Comparison of ENCODE assay signal across 8 cellular contexts in genomic region chr2:138501427-138502252, GRCh38. TPM values are rescaled to one million over a fixed set of nuclear protein-coding genes. Genes with fewer than 3 reads are reported as not detected.
DNase-seq lines count a peak whose midpoint lies in the region; ATAC-seq and TF ChIP-seq lines count a peak whose summit lies in the region.

Gene SPOPL (plus strand): TSS chr2:138501770. CDS start chr2:138550217, 48,447 bp downstream.

- peaks cover 49% of the 10 kb centered on the region for H3K79me2 ChIP-seq in PC-9 (ENCODE audit: low read depth)

- CTCF ChIA-PET in PC-9 (lab: Charles Lee), result no interaction called here

- H3K4me3 ChIP-seq in PC-9 (peak within 1 kb of the TSS; percentile 61), muscle layer of colon (ENCODE audit: low read depth in 1 of 2, low read length in 2 of 2) (peak within 1 kb of the TSS; percentile 82 to 90)

- H3K27me3 ChIP-seq in PC-9 (ENCODE audit: insufficient read depth, low read depth) (no peaks in the 10 kb centered on the region), muscle layer of colon (ENCODE audit: control insufficient read depth in 1 of 2, insufficient read depth in 2 of 2, low read length in 2 of 2) (no peaks in the 10 kb centered on the region)

- peak; percentile 64 for ATAC-seq in GM21526 (IDR thresholded peaks at IDR 0.05; ENCODE audit: low FRiP score, unreplicated experiment)

- H4K20me1 ChIP-seq in PC-9 (ENCODE audit: insufficient read depth), result no peaks in the 10 kb centered on the region; the same call in 1 of the 2 replicates

- TF ChIP-seq CTCF in PC-9 (conservative IDR thresholded peaks at IDR 0.05), result 0 out of 2 replicates have a peak, but pooled peaks have one; percentile 11

- intact Hi-C loops in PC-9 (cut with micrococcal nuclease; ENCODE audit: unreplicated experiment), result loop anchor here (5.0 to 10.0 kb wide), 4 partner anchors 79 to 539 kb away; partner anchors contain the start of genes HNMT and NXPH2

- no peaks in the 10 kb centered on the region for H3K9me3 ChIP-seq in PC-9 (ENCODE audit: insufficient read depth, low read depth)
- no peaks in the 10 kb centered on the region for H3K9me3 ChIP-seq in muscle layer of colon (ENCODE audit: low read length)

- H3K4me2 ChIP-seq in PC-9, result peak within 1 kb of the TSS; percentile 92

- peaks cover 33% of the 10 kb centered on the region for H3K4me1 ChIP-seq in PC-9 (replicated peaks; ENCODE audit: insufficient read depth)
- peaks cover 29% of the 10 kb centered on the region for H3K4me1 ChIP-seq in muscle layer of colon (ENCODE audit: insufficient read depth, low read length)

- POLR2A ChIA-PET in PC-9 (lab: Charles Lee; ENCODE audit: unreplicated experiment), result interaction anchor here (0.6 to 0.7 kb wide), 4 partner anchors 115 to 1482 kb away, joined by 3 to 18 read pairs (median 7); no protein-coding TSS in a partner anchor

- 0 out of 2 replicates have a peak, but pooled peaks cover 4% of the 10 kb centered on the region for H3K9me2 ChIP-seq in PC-9 (ENCODE audit: insufficient read depth)

- peak within 1 kb of the TSS; percentile 62 for H3K27ac ChIP-seq in PC-9
- peak within 1 kb of the TSS; percentile 93 for H3K27ac ChIP-seq in muscle layer of colon (ENCODE audit: low read depth, low read length)

- no TSS peak for BruUV-seq in PC-9 (replicated peaks; lab: Mats Ljungman, UMichigan)

- DNase-seq in DMS153 (lab: John Stamatoyannopoulos, UW) (peak; percentile 85), HuH-7.5 (ENCODE audit: low spot score) (peak; percentile 85), PC-9 (peak; percentile 69 to 93), erythroblast (lab: John Stamatoyannopoulos, UW) (peak; percentile 90 to 93)
- DNase-seq in activated T-cell treated with anti-CD3 and anti-CD28 coated beads, Interleukin-2, amount 50 U/mL, for 1 hour, result peak; percentile 85
- peak; percentile 71 for DNase-seq in stimulated activated CD8-positive, alpha-beta memory T cell treated with anti-CD3 and anti-CD28 coated beads, Interleukin-7, amount 100 ng/mL, for 24 hours (ENCODE audit: low read depth)

- H3F3A ChIP-seq in PC-9 (ENCODE audit: insufficient read depth, low read depth), result peaks cover 22% of the 10 kb centered on the region; the same call in 1 of the 2 replicates

- H3K36me3 ChIP-seq in PC-9 (ENCODE audit: low read depth) (no peaks in the 10 kb centered on the region), muscle layer of colon (ENCODE audit: insufficient read depth, low read length) (no peaks in the 10 kb centered on the region)

- peak within 1 kb of the TSS; percentile 88 for H2AFZ ChIP-seq in PC-9

- H3K9ac ChIP-seq in muscle layer of colon (ENCODE audit: low read length), result peak within 1 kb of the TSS; percentile 84

- peak; percentile 85 for TF ChIP-seq POLR2A in erythroblast (IDR thresholded peaks at IDR 0.05; ENCODE audit: low read length)

RNA-seq across cellular contexts. Expression of gene SPOPL, which starts in this region (rescaled TPM):
- total RNA-seq in PC-9 (2021), result 20.6 and 21.0 TPM in 2 replicates

Comparison
In these comparisons a context has a peak if more than half of its experiments do, and no peak if none do; other contexts are left out.
1. Peak in every context shown above with its lines: DNase-seq, ATAC-seq, H3K4me3 ChIP-seq and H3K27ac ChIP-seq.